In genomic region chr22:50517495-50518260, GRCh38 we compare ENCODE assay signal across 23 cellular contexts. TPM values are rescaled to one million over a fixed set of nuclear protein-coding genes. Genes with fewer than 3 reads are reported as not detected.
"Had no signal": no experiment of that assay in that cellular context is flagged by ENCODE, and none has a peak within 500 bp of the region (broad histone marks: within the 10 kb centered on the region; RNA-seq: fewer than 3 reads in every experiment).

No MANE protein-coding gene starts in this region.

- H3K27ac ChIP-seq: coronary artery, dorsolateral prefrontal cortex, esophagus muscularis mucosa, gastrocnemius medialis, heart right ventricle, left ventricle myocardium inferior, neutrophil, sigmoid colon, skin epidermis had no signal

- H3K27me3 ChIP-seq: dorsolateral prefrontal cortex, esophagus muscularis mucosa, gastrocnemius medialis, heart right ventricle, neutrophil, sigmoid colon had no signal

- H3K9me3 ChIP-seq: esophagus muscularis mucosa, gastrocnemius medialis, heart right ventricle, left ventricle myocardium inferior, mucosa of descending colon, neutrophil, sigmoid colon had no signal

- H3K4me1 ChIP-seq: gastrocnemius medialis, heart right ventricle, left ventricle myocardium inferior, sigmoid colon had no signal

- H3K9me3 Mint-ChIP-seq: naive thymus-derived CD8-positive, alpha-beta T cell had no signal

- DNase-seq: dorsolateral prefrontal cortex; effector CD8-positive, alpha-beta T cell; gastrocnemius medialis; heart right ventricle; hypothalamus; left ventricle myocardium inferior; mucosa of descending colon; naive thymus-derived CD8-positive, alpha-beta T cell; posterior cingulate gyrus; sigmoid colon; stimulated activated CD4-positive, alpha-beta T cell treated with anti-CD3 and anti-CD28 coated beads, Interleukin-12 subunit alpha, Interleukin-12 subunit beta, amount 100 ng/mL, for 4 hours; stimulated activated naive CD4-positive, alpha-beta T cell treated with Interleukin-2 at 50 U/mL for 16 hours; trophoblast cell had no signal

- H3K4me3 Mint-ChIP-seq: naive thymus-derived CD8-positive, alpha-beta T cell had no signal

- H3K4me3 ChIP-seq: coronary artery, dorsolateral prefrontal cortex, esophagus muscularis mucosa, gastrocnemius medialis, heart right ventricle, left ventricle myocardium inferior, lung, mucosa of descending colon, sigmoid colon, skin epidermis had no signal

- ATAC-seq: gastrocnemius medialis; heart right ventricle; mucosa of descending colon; naive thymus-derived CD8-positive, alpha-beta T cell had no signal

- H3K27me3 Mint-ChIP-seq: naive thymus-derived CD8-positive, alpha-beta T cell had no signal

RNA-seq across cellular contexts. Expression of gene SCO2, which starts 7.7 kb away (rescaled TPM):
- total RNA-seq: cerebellum, left ventricle myocardium inferior, osteocyte had no signal

RNA-seq across cellular contexts. Expression of gene KLHDC7B, which starts 28.0 kb away (rescaled TPM):
- total RNA-seq: cerebellum, fibroblast of villous mesenchyme, gastrocnemius medialis, left ventricle myocardium inferior, pulmonary artery endothelial cell, sigmoid colon had no signal
- polyA plus RNA-seq: neural cell had no signal
